Comparison of ENCODE assay signal across 14 cellular contexts in genomic region chr17:18323007-18323406, GRCh38. TPM values are rescaled to one million over a fixed set of nuclear protein-coding genes. Genes with fewer than 3 reads are reported as not detected.
DNase-seq lines count a peak whose midpoint lies in the region; ATAC-seq and TF ChIP-seq lines count a peak whose summit lies in the region.
"Had no signal": no experiment of that assay in that cellular context is flagged by ENCODE, and none has a peak within 500 bp of the region (broad histone marks: within the 10 kb centered on the region; RNA-seq: fewer than 3 reads in every experiment).

No MANE protein-coding gene starts in this region.

- H3K4me1 ChIP-seq in KMS-11 (ENCODE audit: low read depth, poor library complexity, severe bottlenecking) (peaks cover 93% of the 10 kb centered on the region), adrenal gland (replicated peaks in 1 of 2) (peaks cover 0 to 40% of the 10 kb centered on the region in 2 donors), heart left ventricle (peaks cover 5 to 42% (median 28%) of the 10 kb centered on the region in 12 donors)
- H3K4me1 ChIP-seq in effector memory CD4-positive, alpha-beta T cell (ENCODE audit: control insufficient read depth, insufficient read depth, low read length, poor library complexity, severe bottlenecking) = peaks cover 18% of the 10 kb centered on the region

- H3K36me3 ChIP-seq in GM06990 (ENCODE audit: control insufficient read depth, insufficient read depth, low read length) (peaks cover 36% of the 10 kb centered on the region), KMS-11 (ENCODE audit: insufficient read depth) (no peaks in the 10 kb centered on the region), adrenal gland (replicated peaks in 1 of 2) (peaks cover 0 to 62% of the 10 kb centered on the region in 2 donors), heart left ventricle (peaks cover 7 to 87% (median 72%) of the 10 kb centered on the region in 9 donors)
- H3K36me3 ChIP-seq in effector memory CD4-positive, alpha-beta T cell (ENCODE audit: control insufficient read depth, insufficient read depth, low read length) = peaks cover 64% of the 10 kb centered on the region

- TF ChIP-seq CTCF in GM06990 (IDR thresholded peaks at IDR 0.05; ENCODE audit: insufficient read depth, low read length, poor library complexity, severe bottlenecking) = peak; percentile 20
- TF ChIP-seq CTCF in KMS-11 (conservative IDR thresholded peaks at IDR 0.05; ENCODE audit: low read depth, low read length) = no peak; the same call in 1 of the 2 replicates
- TF ChIP-seq CTCF in adrenal gland (IDR thresholded peaks at IDR 0.05) = peak in 1 of 6 experiments; percentile 10
- no peak for TF ChIP-seq CTCF in heart left ventricle (IDR thresholded peaks at IDR 0.05)

- H3K79me2 ChIP-seq in KMS-11 (ENCODE audit: insufficient read depth, low read depth) = no peaks in the 10 kb centered on the region; the same call in 1 of the 2 replicates

- H2AFZ ChIP-seq in KMS-11 (ENCODE audit: low read depth) = no peak overlapping the region
- H2AFZ ChIP-seq: hepatocyte had no signal

- WGBS in adrenal gland, 4 donors = 17 to 51% (median 31%) methylated on average over 2 to 3 of the region's 3 CpGs
- 38 to 65% (median 48%) methylated on average over 2 to 3 of the region's 3 CpGs for WGBS in heart left ventricle, 4 donors

- H3K4me3 ChIP-seq in GM06990 (replicated peaks; ENCODE audit: low read depth, low read length) (no peak overlapping the region), KMS-11 (IDR thresholded peaks at IDR 0.05; ENCODE audit: insufficient read depth, low read depth, low read length) (no peak overlapping the region), adrenal gland (no peak overlapping the region), heart left ventricle (no peak overlapping the region)
- H3K4me3 ChIP-seq in effector memory CD4-positive, alpha-beta T cell (ENCODE audit: insufficient read depth, low read depth, low read length, poor library complexity, severe bottlenecking) = no peak overlapping the region
- H3K4me3 ChIP-seq: hepatocyte, thoracic aorta had no signal

- H3K9me3 ChIP-seq in adrenal gland (replicated peaks in 1 of 3) (no peaks in the 10 kb centered on the region), heart left ventricle (no peaks in the 10 kb centered on the region)
- no peaks in the 10 kb centered on the region for H3K9me3 ChIP-seq in effector memory CD4-positive, alpha-beta T cell (ENCODE audit: control insufficient read depth, low read length)
- H3K9me3 ChIP-seq: thoracic aorta had no signal

- no peak for TF ChIP-seq POLR2A in adrenal gland (IDR thresholded peaks at IDR 0.05)
- no peak for TF ChIP-seq POLR2A in heart left ventricle (IDR thresholded peaks at IDR 0.05)

- H3K27me3 ChIP-seq in GM06990 (replicated peaks; ENCODE audit: control insufficient read depth, insufficient read depth, low read length) = no peaks in the 10 kb centered on the region
- no peaks in the 10 kb centered on the region for H3K27me3 ChIP-seq in KMS-11 (ENCODE audit: insufficient read depth, low read depth)
- no peaks in the 10 kb centered on the region for H3K27me3 ChIP-seq in adrenal gland
- H3K27me3 ChIP-seq in heart left ventricle = no peaks in the 10 kb centered on the region
- no peaks in the 10 kb centered on the region for H3K27me3 ChIP-seq in effector memory CD4-positive, alpha-beta T cell (replicated peaks; ENCODE audit: control insufficient read depth, insufficient read depth, low read length, poor library complexity, severe bottlenecking)
- H3K27me3 ChIP-seq: hepatocyte had no signal

- ATAC-seq in left lobe of liver (peak; percentile 48), heart left ventricle (no peak), GM19328 (IDR thresholded peaks at IDR 0.05; ENCODE audit: unreplicated experiment) (no peak)

- intact Hi-C loops in adrenal gland (cut with DNase I) (no loop called here), heart left ventricle (cut with DNase I) (loop anchor here in 1 of 10 donors (5.0 kb wide), 1 partner anchor 106 kb away; no protein-coding TSS in a partner anchor)

- H3K27ac ChIP-seq in KMS-11 (peak overlapping the region; percentile 59), adrenal gland (no peak overlapping the region), heart left ventricle (no peak overlapping the region)
- H3K27ac ChIP-seq in effector memory CD4-positive, alpha-beta T cell (ENCODE audit: insufficient read depth, low read length, poor library complexity, severe bottlenecking) = no peak overlapping the region
- H3K27ac ChIP-seq: hepatocyte, thoracic aorta had no signal

- H3K9ac ChIP-seq in KMS-11 = no peak overlapping the region

- H3K4me2 ChIP-seq in KMS-11 = peak overlapping the region; percentile 46
- H3K4me2 ChIP-seq: hepatocyte had no signal

- DNase-seq in GM06990 (ENCODE audit: extremely low read depth, insufficient read length) (no peak), adrenal gland (peak in 5 of 7 donors; percentile 41 to 62 (median 56)), left lobe of liver (ENCODE audit: low spot score) (no peak), heart left ventricle (no peak)
- DNase-seq in effector memory CD4-positive, alpha-beta T cell = no peak
- DNase-seq: effector CD4-positive, alpha-beta T cell; NCI-H1417; T-helper 1 cell had no signal

- H4K20me1 ChIP-seq in KMS-11 (ENCODE audit: insufficient read depth) = no peaks in the 10 kb centered on the region

RNA-seq across cellular contexts. Expression of gene SMCR8, which starts 7.9 kb away (rescaled TPM):
- total RNA-seq in adrenal gland = 10 to 100 TPM; 16.4 to 21.4 (median 18.5) TPM
- 10 to 100 TPM in 1 of 3 donors, 1 to 10 TPM in 2; 1.7 to 13.8 (median 4.6) TPM for polyA plus RNA-seq in adrenal gland
- 5.1 TPM for total RNA-seq in left lobe of liver
- 10 to 100 TPM in 8 of 9 donors, 1 to 10 TPM in 1; 9.7 to 17.6 (median 13.1) TPM for total RNA-seq in heart left ventricle
- polyA plus RNA-seq in heart left ventricle = 10 to 100 TPM in 1 of 2 donors, 1 to 10 TPM in 1; 2.9 to 10.7 TPM

RNA-seq across cellular contexts. Expression of gene TOP3A, which starts 8.2 kb away (rescaled TPM):
- total RNA-seq in adrenal gland (10 to 100 TPM; 20.4 to 59.6 (median 32.8) TPM), left lobe of liver (19.8 TPM), heart left ventricle (10 to 100 TPM in 8 of 9 donors, 1 to 10 TPM in 1; 9.4 to 26.1 (median 12.8) TPM)
- polyA plus RNA-seq in adrenal gland (10 to 100 TPM; 17.8 to 33.0 (median 19.2) TPM), heart left ventricle (10 to 100 TPM in 1 of 2 donors, 1 to 10 TPM in 1; 9.7 to 14.8 TPM)

RNA-seq across cellular contexts. Expression of gene SHMT1, which starts 40.3 kb away (rescaled TPM):
- total RNA-seq in adrenal gland (10 to 100 TPM; 12.7 to 43.8 (median 20.4) TPM), left lobe of liver (439 TPM), heart left ventricle (10 to 100 TPM in 2 of 9 donors, 1 to 10 TPM in 7; 3.8 to 15.5 (median 8.6) TPM)
- polyA plus RNA-seq in adrenal gland (10 to 100 TPM in 2 of 3 donors, 1 to 10 TPM in 1; 6.8 to 13.2 (median 10.1) TPM), heart left ventricle (1 to 10 TPM; 5.1 to 7.1 TPM)

RNA-seq across cellular contexts. Expression of gene EVPLL, which starts 54.6 kb away (rescaled TPM):
- total RNA-seq in adrenal gland (not detected), left lobe of liver (2.2 TPM), heart left ventricle (not detected)
- polyA plus RNA-seq in adrenal gland (under 1 TPM in 1 of 3 donors, not detected in 2; 0.47 TPM), heart left ventricle (not detected)
- total RNA-seq: activated CD8-positive, alpha-beta memory T cell treated with anti-CD3 and anti-CD28 coated beads for 36 hours; hepatocyte; pulmonary artery endothelial cell; thoracic aorta had no signal
- polyA plus RNA-seq: hepatocyte had no signal

Comparison
In these comparisons a context has a peak if more than half of its experiments do, and no peak if none do; other contexts are left out.
1. DNase-seq: peak in adrenal gland (5 of 7); none in GM06990 (single experiment), left lobe of liver (single experiment), heart left ventricle (0 of 5) and effector memory CD4-positive, alpha-beta T cell (0 of 3).